Comparison of ENCODE assay signal across 29 cellular contexts in the genomic region with DNA sequence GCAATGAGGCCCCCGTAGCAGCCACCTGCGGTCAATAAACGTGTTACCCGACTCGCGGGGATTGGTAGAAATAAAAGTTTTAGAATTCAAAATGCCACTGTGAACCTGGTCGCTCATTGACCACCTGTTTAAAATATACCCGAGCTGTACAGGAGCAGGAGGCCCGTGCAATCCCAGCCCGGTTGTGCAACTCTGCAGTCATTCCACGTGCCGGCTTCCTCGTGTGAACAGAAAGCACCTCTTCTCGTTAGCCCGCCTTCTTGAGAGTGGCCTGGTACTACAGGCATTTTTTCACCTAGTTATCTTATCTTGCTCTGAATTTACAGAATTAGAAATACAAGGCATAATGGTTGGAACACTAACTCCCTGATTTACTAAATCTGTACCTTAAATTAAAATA.
A peak's percentile ranks its signal among the peaks of the same experiment; 100 is the strongest.
DNase-seq lines count a peak whose midpoint lies in the region; ATAC-seq, FAIRE-seq and TF ChIP-seq lines count a peak whose summit lies in the region.
"Had no signal": no experiment of that assay in that cellular context is flagged by ENCODE, and none has a peak within 500 bp of the region (broad histone marks: within the 10 kb centered on the region; RNA-seq: fewer than 3 reads in every experiment).

No MANE protein-coding gene starts in this region.

- FAIRE-seq in K562 (lab: Jason Lieb, UNC) = no peak
- FAIRE-seq: A204.1, A549, D721Med had no signal

- no peak for TF ChIP-seq POLR2A in K562 (conservative IDR thresholded peaks at IDR 0.05)

- intact Hi-C loops in K562 (cut with micrococcal nuclease) = no loop called here

- in situ Hi-C loops in K562 (cut with MboI) = no loop called here

- peaks cover 0 to 13% of the 10 kb centered on the region in 2 experiments; a peak in 4 of 5 replicates for H3K27me3 ChIP-seq in K562 (ENCODE audit: control insufficient read depth in 2 of 2, insufficient read depth in 2 of 2, low read length in 2 of 2)
- H3K27me3 ChIP-seq: BLaER1; BLaER1 treated with 17β-estradiol and CSF1 and Interleukin-3, amounts not matched to agents 10 nM and 100 nM had no signal

- no peak overlapping the region for H3K4me2 ChIP-seq in K562 (ENCODE audit: insufficient read depth, low read length)
- H3K4me2 ChIP-seq: A549; BLaER1; BLaER1 treated with 17β-estradiol and CSF1 and Interleukin-3, amounts not matched to agents 10 nM and 100 nM had no signal

- 0 out of 2 replicates have a peak, but pooled peaks cover 1% of the 10 kb centered on the region for H3K9me3 ChIP-seq in K562 (replicated peaks; ENCODE audit: control insufficient read depth, insufficient read depth, low read depth, low read length)
- H3K9me3 ChIP-seq: A549; BE2C; BLaER1; BLaER1 treated with 17β-estradiol and CSF1 and Interleukin-3, amounts not matched to agents 10 nM and 100 nM; Caco-2 had no signal

- H2AFZ ChIP-seq in K562 (ENCODE audit: low read depth, low read length) = no peak overlapping the region

- no peak for TF ChIP-seq EP300 in K562 (IDR thresholded peaks at IDR 0.05; ENCODE audit: low read length)

- TF ChIP-seq RAD21 in K562 (CRISPR knock-in tag; conservative IDR thresholded peaks at IDR 0.05 in 1 of 2, IDR thresholded peaks at IDR 0.05 in 1 of 2) = no peak

- H3K9me1 ChIP-seq in K562 (ENCODE audit: control insufficient read depth, insufficient read depth, low read length) = no peaks in the 10 kb centered on the region

- DNase-seq in K562 (ENCODE audit: extremely low read depth in 1 of 4, low spot score in 3 of 4) = no peak
- DNase-seq in stimulated activated naive CD4-positive, alpha-beta T cell treated with Interleukin-2 at 50 U/mL for 16 hours (lab: John Stamatoyannopoulos, UW) = no peak
- DNase-seq: 8988T; ACHN; AML-193; BE2C; C1 segment of cervical spinal cord; Caco-2; Calu3; CD4-positive, alpha-beta memory T cell; CD4-positive, alpha-beta T cell; CD4-positive, CD25-positive, alpha-beta regulatory T cell; CD8-positive, alpha-beta memory T cell; CD8-positive, alpha-beta T cell; COR-L47; DMS 273 treated with DMSO at 0.1 percent for 48 hours; DMS153; DMS53; DMS79; DMS79 treated with DMSO at 0.1 percent for 48 hours; DND-41; EL had no signal

- no peak overlapping the region for H3K4me3 ChIP-seq in K562
- H3K4me3 ChIP-seq: A549; BLaER1; BLaER1 treated with 17β-estradiol and CSF1 and Interleukin-3, amounts not matched to agents 10 nM and 100 nM had no signal

- peaks cover 8% of the 10 kb centered on the region; the same call in 1 of the 3 replicates for H3K36me3 ChIP-seq in K562 (ENCODE audit: control insufficient read depth, insufficient read depth, low read length)
- H3K36me3 ChIP-seq: BE2C; BLaER1; BLaER1 treated with 17β-estradiol and CSF1 and Interleukin-3, amounts not matched to agents 10 nM and 100 nM had no signal

- no TSS peak for BruUV-seq in K562 (replicated peaks; lab: Mats Ljungman, UMichigan)

- no peaks in the 10 kb centered on the region for H3K79me2 ChIP-seq in K562 (ENCODE audit: control insufficient read depth, insufficient read depth, low read length)

- H3K9ac ChIP-seq in K562 (ENCODE audit: insufficient read depth in 1 of 2, low read depth in 2 of 2, low read length in 2 of 2) = no peak overlapping the region
- H3K9ac ChIP-seq: BLaER1; BLaER1 treated with 17β-estradiol and CSF1 and Interleukin-3, amounts not matched to agents 10 nM and 100 nM had no signal

- H3K4me1 ChIP-seq in K562 (replicated peaks in 1 of 2; ENCODE audit: control insufficient read depth in 2 of 2, insufficient read depth in 2 of 2, low read length in 2 of 2) = no peaks in the 10 kb centered on the region
- H3K4me1 ChIP-seq: A549; BE2C; BLaER1; BLaER1 treated with 17β-estradiol and CSF1 and Interleukin-3, amounts not matched to agents 10 nM and 100 nM; Caco-2 had no signal

- ATAC-seq in K562 = no peak
- ATAC-seq: A549; CD8-positive, alpha-beta T cell had no signal

- no peaks in the 10 kb centered on the region for H4K20me1 ChIP-seq in K562 (replicated peaks; ENCODE audit: control insufficient read depth, insufficient read depth, low read length)
- H4K20me1 ChIP-seq: BLaER1 had no signal

- WGBS in K562 (ENCODE audit: insufficient coverage, low coverage, missing lambda C conversion rate) = 6% methylated on average over 15 of the region's 15 CpGs

- CTCF ChIA-PET in K562 (lab: Yijun Ruan, JAX; ENCODE audit: low intra/inter-chr PET ratio) = no interaction called here

- POLR2A ChIA-PET in K562 (lab: Yijun Ruan, JAX) = no interaction called here

- H3K27ac ChIP-seq in K562 (ENCODE audit: extremely low read depth, low read depth, low read length) = no peak overlapping the region
- H3K27ac ChIP-seq: 22Rv1; A549; BLaER1; BLaER1 treated with 17β-estradiol and CSF1 and Interleukin-3, amounts not matched to agents 10 nM and 100 nM; C4-2B had no signal

- no peak for TF ChIP-seq CTCF in K562 (IDR thresholded peaks at IDR 0.05 in 2 of 3, conservative IDR thresholded peaks at IDR 0.05 in 1 of 3; ENCODE audit: insufficient read depth in 2 of 3, low read depth in 1 of 3, low read length in 3 of 3)

TF ChIP-seq in K562, 482 proteins besides CTCF, POLR2A, EP300 and RAD21 (continues in another document):
- TF ChIP-seq FOSL1 (tag; conservative IDR thresholded peaks at IDR 0.05) (no peak), L3MBTL2 (IDR thresholded peaks at IDR 0.05) (peak; percentile 60), MBD2 (IDR thresholded peaks at IDR 0.05; ENCODE audit: borderline replicate concordance, low read depth) (no peak), KHSRP (IDR thresholded peaks at IDR 0.05) (no peak), ARID1B (IDR thresholded peaks at IDR 0.05) (no peak), ZNF699 (CRISPR knock-in tag; IDR thresholded peaks at IDR 0.05; ENCODE audit: insufficient replicate concordance) (no peak), TAF9B (IDR thresholded peaks at IDR 0.05; ENCODE audit: partially characterized antibody) (no peak), ZNF696 (CRISPR knock-in tag; conservative IDR thresholded peaks at IDR 0.05) (no peak), ZNF324 (CRISPR knock-in tag; IDR thresholded peaks at IDR 0.05) (no peak)
- TF ChIP-seq, protein P1, sequence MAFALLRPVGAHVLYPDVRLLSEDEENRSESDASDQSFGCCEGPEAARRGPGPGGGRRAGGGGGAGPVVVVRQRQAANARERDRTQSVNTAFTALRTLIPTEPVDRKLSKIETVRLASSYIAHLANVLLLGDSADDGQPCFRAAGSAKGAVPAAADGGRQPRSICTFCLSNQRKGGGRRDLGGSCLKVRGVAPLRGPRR (CRISPR knock-in tag; IDR thresholded peaks at IDR 0.05) = no peak
- TF ChIP-seq, protein P2, sequence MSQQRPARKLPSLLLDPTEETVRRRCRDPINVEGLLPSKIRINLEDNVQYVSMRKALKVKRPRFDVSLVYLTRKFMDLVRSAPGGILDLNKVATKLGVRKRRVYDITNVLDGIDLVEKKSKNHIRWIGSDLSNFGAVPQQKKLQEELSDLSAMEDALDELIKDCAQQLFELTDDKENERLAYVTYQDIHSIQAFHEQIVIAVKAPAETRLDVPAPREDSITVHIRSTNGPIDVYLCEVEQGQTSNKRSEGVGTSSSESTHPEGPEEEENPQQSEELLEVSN (IDR thresholded peaks at IDR 0.05; ENCODE audit: borderline replicate concordance in 1 of 2, extremely low read depth in 1 of 2, insufficient read depth in 1 of 2, insufficient read length in 1 of 2, low read depth in 1 of 2, low read length in 1 of 2, poor library complexity in 1 of 2, severe bottlenecking in 1 of 2) = peak in 1 of 2 experiments; percentile 87
